In the genomic region with DNA sequence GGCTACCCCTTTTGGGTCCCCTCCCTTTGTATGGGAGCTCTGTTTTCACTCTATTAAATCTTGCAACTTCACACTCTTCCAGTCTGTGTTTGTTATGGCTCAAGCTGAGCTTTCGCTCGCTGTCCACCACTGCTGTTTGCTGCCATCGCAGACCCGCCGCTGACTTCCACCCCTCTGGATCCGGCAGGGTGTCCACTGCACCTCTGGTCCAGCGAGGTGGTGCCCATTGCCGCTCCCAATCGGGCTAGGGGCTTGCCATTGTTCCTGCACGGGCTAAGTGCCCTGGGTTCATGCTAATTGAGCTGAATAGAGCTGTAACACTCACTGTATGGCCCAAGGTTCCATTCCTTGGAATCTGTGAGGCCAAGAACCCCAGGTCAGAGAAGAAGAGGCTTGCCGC, we compare ENCODE assay signal across 2 cellular contexts. TPM values are rescaled to one million over a fixed set of nuclear protein-coding genes. Genes with fewer than 3 reads are reported as not detected.
"Had no signal": no experiment of that assay in that cellular context is flagged by ENCODE, and none has a peak within 500 bp of the region (broad histone marks: within the 10 kb centered on the region; RNA-seq: fewer than 3 reads in every experiment).

No MANE protein-coding gene starts in this region.

RNA-seq across cellular contexts. Expression of gene SLC16A10, which starts 43.7 kb away (rescaled TPM):
- total RNA-seq: GM23248, HFFc6 had no signal
- polyA plus RNA-seq: GM23248 had no signal
